Comparison of ENCODE assay signal across 10 cellular contexts in the genomic region with DNA sequence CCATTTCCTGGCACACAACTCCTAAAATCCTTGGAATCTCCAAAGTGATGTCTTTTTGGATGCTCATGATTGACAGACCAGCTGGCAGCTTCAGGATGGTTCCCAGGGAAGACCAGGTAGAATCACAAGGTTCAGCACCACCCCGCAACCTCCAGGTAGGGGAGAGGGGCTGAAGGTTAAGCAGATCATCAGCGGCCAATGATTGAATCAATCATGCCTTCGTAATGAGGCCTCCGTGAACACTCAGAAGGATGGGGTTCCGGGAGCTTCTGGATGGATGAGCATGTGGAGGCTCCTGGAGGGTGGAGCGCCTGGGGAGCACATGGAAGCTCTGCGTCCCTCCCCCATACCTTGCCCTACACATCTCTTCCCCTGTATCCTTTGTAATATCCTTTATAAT.
DNase-seq lines count a peak whose midpoint lies in the region; FAIRE-seq and TF ChIP-seq lines count a peak whose summit lies in the region.
"Had no signal": no experiment of that assay in that cellular context is flagged by ENCODE, and none has a peak within 500 bp of the region (broad histone marks: within the 10 kb centered on the region; RNA-seq: fewer than 3 reads in every experiment).

No MANE protein-coding gene starts in this region.

- H3K27me3 ChIP-seq in ACC112 (ENCODE audit: insufficient read depth, low read length), result no peaks in the 10 kb centered on the region
- H3K27me3 ChIP-seq in CD8-positive, alpha-beta memory T cell (ENCODE audit: insufficient read depth, low read length, poor library complexity, severe bottlenecking), result no peaks in the 10 kb centered on the region
- H3K27me3 ChIP-seq in neural progenitor cell, result no peaks in the 10 kb centered on the region
- H3K27me3 ChIP-seq: dorsolateral prefrontal cortex had no signal

- H3K27ac Mint-ChIP-seq in CD8-positive, alpha-beta memory T cell, result peak overlapping the region in 5 of 8 donors; percentile 17 to 93 (median 63)
- H3K27ac Mint-ChIP-seq in chondrocyte (ENCODE audit: unreplicated experiment), result peak overlapping the region; percentile 11
- H3K27ac Mint-ChIP-seq in neural progenitor cell, result peak overlapping the region; percentile 76

- H3K36me3 Mint-ChIP-seq in CD8-positive, alpha-beta memory T cell, result no peaks in the 10 kb centered on the region
- H3K36me3 Mint-ChIP-seq in chondrocyte (ENCODE audit: low read depth) (no peaks in the 10 kb centered on the region), neural progenitor cell (no peaks in the 10 kb centered on the region)

- DNase-seq in CD8-positive, alpha-beta memory T cell, result no peak
- DNase-seq in chondrocyte (ENCODE audit: low spot score) (peak; percentile 40), neural progenitor cell (ENCODE audit: low spot score) (no peak), NCI-H1694 treated with DMSO at 0.1 percent for 48 hours (lab: John Stamatoyannopoulos, UW) (no peak), H54 (ENCODE audit: insufficient read length, low spot score) (no peak), HCEC 1CT (no peak), GDM1 (lab: John Stamatoyannopoulos, UW) (no peak)
- DNase-seq: COR-L47 had no signal

- H3K9me3 ChIP-seq in CD8-positive, alpha-beta memory T cell (ENCODE audit: low read length), result no peaks in the 10 kb centered on the region
- H3K9me3 ChIP-seq in neural progenitor cell (ENCODE audit: low read depth), result no peaks in the 10 kb centered on the region

- H3K4me3 ChIP-seq in ACC112 (ENCODE audit: low read depth, low read length) (no peak overlapping the region), neural progenitor cell (no peak overlapping the region)
- no peak overlapping the region for H3K4me3 ChIP-seq in CD8-positive, alpha-beta memory T cell (ENCODE audit: low read length)

- TF ChIP-seq POLR2A in H54 (IDR thresholded peaks at IDR 0.05; ENCODE audit: low read depth, low read length), result no peak

- TF ChIP-seq CTCF in chondrocyte (IDR thresholded peaks at IDR 0.05) (no peak), neural progenitor cell (IDR thresholded peaks at IDR 0.05) (no peak)

- H3K27me3 Mint-ChIP-seq in CD8-positive, alpha-beta memory T cell, result no peaks in the 10 kb centered on the region
- no peaks in the 10 kb centered on the region for H3K27me3 Mint-ChIP-seq in chondrocyte (ENCODE audit: low read depth)
- H3K27me3 Mint-ChIP-seq in neural progenitor cell (ENCODE audit: insufficient read depth, low read depth), result peaks cover 7% of the 10 kb centered on the region

- peak overlapping the region in 1 of 7 donors; percentile 57 for H3K4me3 Mint-ChIP-seq in CD8-positive, alpha-beta memory T cell
- H3K4me3 Mint-ChIP-seq in chondrocyte (ENCODE audit: unreplicated experiment), result no peak overlapping the region
- H3K4me3 Mint-ChIP-seq in neural progenitor cell, result no peak overlapping the region

- H3K4me2 ChIP-seq in neural progenitor cell, result no peak overlapping the region

- no peaks in the 10 kb centered on the region for H3K9me3 Mint-ChIP-seq in CD8-positive, alpha-beta memory T cell
- H3K9me3 Mint-ChIP-seq in chondrocyte (ENCODE audit: low read depth) (no peaks in the 10 kb centered on the region), neural progenitor cell (no peaks in the 10 kb centered on the region)

- H3K27ac ChIP-seq in ACC112 (ENCODE audit: low read depth, low read length) (peak overlapping the region; percentile 100), neural progenitor cell (no peak overlapping the region)
- H3K27ac ChIP-seq in CD8-positive, alpha-beta memory T cell (ENCODE audit: low read depth, low read length), result no peak overlapping the region

- no peaks in the 10 kb centered on the region for H3F3A ChIP-seq in neural progenitor cell (ENCODE audit: low read depth)

- no peaks in the 10 kb centered on the region for H4K20me1 ChIP-seq in neural progenitor cell (ENCODE audit: low read depth)

- peaks cover 40 to 57% (median 54%) of the 10 kb centered on the region in 3 donors for H3K4me1 Mint-ChIP-seq in CD8-positive, alpha-beta memory T cell
- H3K4me1 Mint-ChIP-seq in chondrocyte (ENCODE audit: low read depth), result peaks cover 58% of the 10 kb centered on the region
- H3K4me1 Mint-ChIP-seq in neural progenitor cell, result peaks cover 46% of the 10 kb centered on the region

- peaks cover 3% of the 10 kb centered on the region; the same call in 1 of the 2 replicates for H3K36me3 ChIP-seq in ACC112 (ENCODE audit: insufficient read depth, low read length)
- no peaks in the 10 kb centered on the region for H3K36me3 ChIP-seq in CD8-positive, alpha-beta memory T cell (ENCODE audit: insufficient read depth, low read length)
- no peaks in the 10 kb centered on the region for H3K36me3 ChIP-seq in neural progenitor cell

- no peak overlapping the region for H2AFZ ChIP-seq in ACC112 (ENCODE audit: low read length, unreplicated experiment)
- no peak overlapping the region for H2AFZ ChIP-seq in neural progenitor cell (replicated peaks)

- no peak overlapping the region for H3K9ac ChIP-seq in neural progenitor cell

- H3K79me2 ChIP-seq in ACC112 (ENCODE audit: control insufficient read depth, insufficient read depth, low read length, unreplicated experiment), result peaks cover 78% of the 10 kb centered on the region
- no peaks in the 10 kb centered on the region for H3K79me2 ChIP-seq in neural progenitor cell (ENCODE audit: low read depth)

- POLR2A ChIA-PET in CD8-positive, alpha-beta memory T cell (lab: Charles Lee), result interaction anchor here (0.6 kb wide), 1 partner anchor 148 kb away, joined by 3 read pairs; no protein-coding TSS in a partner anchor

- CTCF ChIA-PET in CD8-positive, alpha-beta memory T cell (lab: Charles Lee), result interaction anchor here (0.7 to 1.5 kb wide), 4 partner anchors 14 to 168 kb away, joined by 3 to 5 read pairs (median 4); no protein-coding TSS in a partner anchor

- H3K4me1 ChIP-seq in ACC112 (ENCODE audit: control insufficient read depth, insufficient read depth, low read length, unreplicated experiment) (peaks cover 48% of the 10 kb centered on the region), neural progenitor cell (peaks cover 11% of the 10 kb centered on the region)
- H3K4me1 ChIP-seq in CD8-positive, alpha-beta memory T cell (ENCODE audit: insufficient read depth, low read length), result peaks cover 57% of the 10 kb centered on the region

- FAIRE-seq in H54 (lab: Jason Lieb, UNC), result no peak

Comparison
In these comparisons a context has a peak if more than half of its experiments do, and no peak if none do; other contexts are left out.
1. H3K27ac Mint-ChIP-seq: peak in every context shown above with its lines; median percentile 76 in neural progenitor cell; 63 in CD8-positive, alpha-beta memory T cell; 11 in chondrocyte.